In the genomic region with DNA sequence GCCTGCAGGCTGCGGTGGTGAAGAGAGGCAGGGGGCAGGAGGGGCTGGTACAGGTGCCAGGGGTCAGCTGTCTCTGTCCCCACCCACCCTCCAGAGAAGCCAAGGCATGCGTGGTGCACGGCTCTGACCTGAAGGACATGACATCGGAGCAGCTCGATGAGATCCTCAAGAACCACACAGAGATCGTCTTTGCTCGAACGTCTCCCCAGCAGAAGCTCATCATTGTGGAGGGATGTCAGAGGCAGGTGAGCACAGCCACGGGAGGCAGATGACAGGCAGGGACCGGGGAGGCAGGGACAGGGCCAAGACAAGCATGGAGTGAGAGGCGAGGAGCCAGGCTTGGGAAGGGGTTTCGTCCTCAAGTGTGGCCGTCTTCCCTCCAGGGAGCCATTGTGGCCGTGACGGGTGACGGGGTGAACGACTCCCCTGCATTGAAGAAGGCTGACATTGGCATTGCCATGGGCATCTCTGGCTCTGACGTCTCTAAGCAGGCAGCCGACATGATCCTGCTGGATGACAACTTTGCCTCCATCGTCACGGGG, we compare ENCODE assay signal across 27 cellular contexts. TPM values are rescaled to one million over a fixed set of nuclear protein-coding genes. Genes with fewer than 3 reads are reported as not detected.
DNase-seq lines count a peak whose midpoint lies in the region; ATAC-seq and TF ChIP-seq lines count a peak whose summit lies in the region.
"Had no signal": no experiment of that assay in that cellular context is flagged by ENCODE, and none has a peak within 500 bp of the region (broad histone marks: within the 10 kb centered on the region; RNA-seq: fewer than 3 reads in every experiment).

No MANE protein-coding gene starts in this region.

- ATAC-seq in thoracic aorta (ENCODE audit: insufficient number of reproducible peaks, low FRiP score, low read depth): no peak
- no peak for ATAC-seq in GM18858 (IDR thresholded peaks at IDR 0.05; ENCODE audit: unreplicated experiment)
- no peak for ATAC-seq in SK-N-SH treated with all-trans-retinoic acid at 6 μM for 48 hours
- ATAC-seq: A549, Panc1 had no signal

- TF ChIP-seq CTCF in OCI-LY3 (IDR thresholded peaks at IDR 0.05; ENCODE audit: low read depth, low read length): no peak
- TF ChIP-seq CTCF in neural crest cell (conservative IDR thresholded peaks at IDR 0.05): no peak
- TF ChIP-seq CTCF in thoracic aorta (IDR thresholded peaks at IDR 0.05): no peak
- TF ChIP-seq CTCF in PC-9 (conservative IDR thresholded peaks at IDR 0.05): no peak

- no peaks in the 10 kb centered on the region for H3K9me2 ChIP-seq in PC-9 (ENCODE audit: insufficient read depth)

- H3K79me2 ChIP-seq in OCI-LY3 (ENCODE audit: low read length) (no peaks in the 10 kb centered on the region), PC-9 (ENCODE audit: low read depth) (no peaks in the 10 kb centered on the region)

- H3K4me3 ChIP-seq in OCI-LY3 (ENCODE audit: low read length) (peak overlapping the region; percentile 56), thoracic aorta (no peak overlapping the region), PC-9 (no peak overlapping the region)
- H3K4me3 ChIP-seq: A549; BLaER1 treated with 17β-estradiol and CSF1 and Interleukin-3, amounts not matched to agents 10 nM and 100 nM; MG63 had no signal

- no peak overlapping the region; the same call in 1 of the 2 replicates for H3K9ac ChIP-seq in OCI-LY3 (ENCODE audit: low read length)
- H3K9ac ChIP-seq: BLaER1 treated with 17β-estradiol and CSF1 and Interleukin-3, amounts not matched to agents 10 nM and 100 nM had no signal

- H3K27me3 ChIP-seq in OCI-LY3 (ENCODE audit: low read depth, low read length) (peaks cover 17% of the 10 kb centered on the region; the same call in 1 of the 2 replicates), thoracic aorta (replicated peaks; ENCODE audit: insufficient read depth) (no peaks in the 10 kb centered on the region), PC-9 (ENCODE audit: insufficient read depth, low read depth) (no peaks in the 10 kb centered on the region)
- H3K27me3 ChIP-seq: BLaER1 treated with 17β-estradiol and CSF1 and Interleukin-3, amounts not matched to agents 10 nM and 100 nM; MG63 had no signal

- POLR2A ChIA-PET in PC-9 (lab: Charles Lee; ENCODE audit: unreplicated experiment): no interaction called here

- no peak overlapping the region for H3K4me3 Mint-ChIP-seq in dendritic cell treated with granulocyte-macrophage colony-stimulating factor and Interleukin-4, amounts not matched to agents 40 ng/mL and 50 ng/mL, for 4 days
- no peak overlapping the region for H3K4me3 Mint-ChIP-seq in neural crest cell
- H3K4me3 Mint-ChIP-seq: CD4-positive, alpha-beta T cell had no signal

- H3K9me3 Mint-ChIP-seq in dendritic cell treated with granulocyte-macrophage colony-stimulating factor and Interleukin-4, amounts not matched to agents 40 ng/mL and 50 ng/mL, for 4 days: no peaks in the 10 kb centered on the region
- no peaks in the 10 kb centered on the region for H3K9me3 Mint-ChIP-seq in neural crest cell
- H3K9me3 Mint-ChIP-seq: CD4-positive, alpha-beta T cell had no signal

- H3K36me3 Mint-ChIP-seq in dendritic cell treated with granulocyte-macrophage colony-stimulating factor and Interleukin-4, amounts not matched to agents 40 ng/mL and 50 ng/mL, for 4 days (ENCODE audit: low read depth): no peaks in the 10 kb centered on the region
- peaks cover 24% of the 10 kb centered on the region for H3K36me3 Mint-ChIP-seq in neural crest cell (ENCODE audit: low read depth)

- H3K36me3 ChIP-seq in OCI-LY3 (replicated peaks; ENCODE audit: low read depth, low read length) (no peaks in the 10 kb centered on the region), thoracic aorta (peaks cover 64% of the 10 kb centered on the region), PC-9 (ENCODE audit: low read depth) (no peaks in the 10 kb centered on the region)
- H3K36me3 ChIP-seq: BLaER1 treated with 17β-estradiol and CSF1 and Interleukin-3, amounts not matched to agents 10 nM and 100 nM; MG63 had no signal

- BruUV-seq in PC-9 (replicated peaks; lab: Mats Ljungman, UMichigan): no TSS peak

- H3F3A ChIP-seq in PC-9 (ENCODE audit: insufficient read depth, low read depth): no peaks in the 10 kb centered on the region

- CTCF ChIA-PET in PC-9 (lab: Charles Lee): no interaction called here

- DNase-seq in neural crest cell (ENCODE audit: low read depth, low spot score) (no peak), thoracic aorta (ENCODE audit: low spot score) (no peak), PC-9 (no peak), NCI-H1105 treated with DMSO at 0.1 percent for 48 hours (lab: John Stamatoyannopoulos, UW) (no peak)
- DNase-seq: AML-193; CD4-positive, alpha-beta T cell; DMS53; KG1; MG63; NCI-H2029; NCI-H446 treated with DMSO at 0.1 percent for 48 hours; NCI-H526; NCI-H82; NK-92 treated with Interleukin-12 subunit alpha and Interleukin-12 subunit beta, amount 100 ng/mL, for 24 hours; SHP77 had no signal

- H4K20me1 ChIP-seq in OCI-LY3 (ENCODE audit: insufficient read depth, low read length): no peaks in the 10 kb centered on the region
- H4K20me1 ChIP-seq in PC-9 (ENCODE audit: insufficient read depth): no peaks in the 10 kb centered on the region
- H4K20me1 ChIP-seq: BLaER1 treated with 17β-estradiol and CSF1 and Interleukin-3, amounts not matched to agents 10 nM and 100 nM had no signal

- intact Hi-C loops in dendritic cell treated with granulocyte-macrophage colony-stimulating factor and Interleukin-4, amounts not matched to agents 40 ng/mL and 50 ng/mL, for 4 days (cut with micrococcal nuclease): no loop called here
- intact Hi-C loops in PC-9 (cut with micrococcal nuclease; ENCODE audit: unreplicated experiment): no loop called here

- H3K4me2 ChIP-seq in OCI-LY3 (ENCODE audit: low read length) (peak overlapping the region; percentile 81), PC-9 (no peak overlapping the region)
- H3K4me2 ChIP-seq: A549 had no signal

- no peak overlapping the region for H2AFZ ChIP-seq in OCI-LY3 (ENCODE audit: low read depth, low read length)
- H2AFZ ChIP-seq in PC-9: no peak overlapping the region

- no peak overlapping the region for H3K27ac ChIP-seq in OCI-LY3 (ENCODE audit: low read length)
- H3K27ac ChIP-seq in thoracic aorta: peak overlapping the region; percentile 6 to 97
- H3K27ac ChIP-seq in PC-9: no peak overlapping the region
- H3K27ac ChIP-seq: A549; BLaER1 treated with 17β-estradiol and CSF1 and Interleukin-3, amounts not matched to agents 10 nM and 100 nM; RWPE1 had no signal

- H3K4me1 ChIP-seq in OCI-LY3 (ENCODE audit: low read length) (peaks cover 18% of the 10 kb centered on the region), thoracic aorta (ENCODE audit: control insufficient read depth in 1 of 2, low read depth in 2 of 2) (peaks cover 27 to 47% of the 10 kb centered on the region in 2 donors), PC-9 (replicated peaks; ENCODE audit: insufficient read depth) (peaks cover 12% of the 10 kb centered on the region)

- H3K9me3 ChIP-seq in OCI-LY3 (ENCODE audit: insufficient read depth, low read length) (no peaks in the 10 kb centered on the region), thoracic aorta (no peaks in the 10 kb centered on the region), PC-9 (ENCODE audit: insufficient read depth, low read depth) (no peaks in the 10 kb centered on the region)
- H3K9me3 ChIP-seq: A549; BLaER1 treated with 17β-estradiol and CSF1 and Interleukin-3, amounts not matched to agents 10 nM and 100 nM; MG63 had no signal

- H3K4me1 Mint-ChIP-seq in dendritic cell treated with granulocyte-macrophage colony-stimulating factor and Interleukin-4, amounts not matched to agents 40 ng/mL and 50 ng/mL, for 4 days (ENCODE audit: low read depth): peaks cover 23% of the 10 kb centered on the region
- H3K4me1 Mint-ChIP-seq in neural crest cell: peaks cover 15% of the 10 kb centered on the region

- H3K27ac Mint-ChIP-seq in dendritic cell treated with granulocyte-macrophage colony-stimulating factor and Interleukin-4, amounts not matched to agents 40 ng/mL and 50 ng/mL, for 4 days: peak overlapping the region; percentile 3
- H3K27ac Mint-ChIP-seq in neural crest cell (ENCODE audit: unreplicated experiment): peak overlapping the region; percentile 73
- H3K27ac Mint-ChIP-seq: CD4-positive, alpha-beta T cell had no signal

- peaks cover 28% of the 10 kb centered on the region for H3K27me3 Mint-ChIP-seq in dendritic cell treated with granulocyte-macrophage colony-stimulating factor and Interleukin-4, amounts not matched to agents 40 ng/mL and 50 ng/mL, for 4 days
- H3K27me3 Mint-ChIP-seq in neural crest cell (ENCODE audit: low read depth): no peaks in the 10 kb centered on the region

TF ChIP-seq in SK-N-SH treated with all-trans-retinoic acid at 6 μM for 48 hours, 23 proteins besides CTCF, POLR2A, EP300 and RAD21:
- TF ChIP-seq OSR1 (CRISPR knock-in tag; IDR thresholded peaks at IDR 0.05): no peak
- TF ChIP-seq ESRRG (CRISPR knock-in tag; IDR thresholded peaks at IDR 0.05): no peak

RNA-seq across cellular contexts. Expression of gene ATP1A4, which starts 16.3 kb away (rescaled TPM):
- total RNA-seq in neural crest cell (0.20 and 0.35 TPM in 2 replicates), thoracic aorta (1 to 10 TPM in 1 of 2 donors, under 1 TPM in 1; 0.68 to 1.1 TPM), PC-9 (2021) (not detected in 2 replicates)
- total RNA-seq: Daoy, G401, H4, SK-MEL-5 had no signal

RNA-seq across cellular contexts. Expression of gene ATP1A2, which starts 19.6 kb away (rescaled TPM):
- total RNA-seq in neural crest cell (93.6 and 101 TPM in 2 replicates), thoracic aorta (100 to 1,000 TPM in 1 of 2 donors, 10 to 100 TPM in 1; 86.0 to 146 TPM), PC-9 (2021) (1.1 TPM in 2 replicates)
- total RNA-seq: CD4-positive, alpha-beta T cell; Daoy; G401; H4; SK-MEL-5 had no signal

RNA-seq across cellular contexts. Expression of gene IGSF8, which starts 36.7 kb away (rescaled TPM):
- total RNA-seq in neural crest cell: 27.5 and 28.4 TPM in 2 replicates
- 10 to 100 TPM; 29.6 to 40.8 TPM for total RNA-seq in thoracic aorta
- total RNA-seq in PC-9 (2021): 27.4 and 38.0 TPM in 2 replicates

RNA-seq across cellular contexts. Expression of gene KCNJ9, which starts 53.8 kb away (rescaled TPM):
- total RNA-seq in neural crest cell (0.11 and 0.19 TPM in 2 replicates), thoracic aorta (under 1 TPM in 1 of 2 donors, not detected in 1; 0.95 TPM), PC-9 (2021) (not detected in 2 replicates)
- total RNA-seq: CD4-positive, alpha-beta T cell; Daoy; G401; H4; SK-MEL-5 had no signal

RNA-seq across cellular contexts. Expression of gene CASQ1, which starts 55.3 kb away (rescaled TPM):
- total RNA-seq in neural crest cell: 0.16 and 0.26 TPM in 2 replicates
- total RNA-seq in thoracic aorta: 10 to 100 TPM in 1 of 2 donors, 1 to 10 TPM in 1; 6.0 to 10.7 TPM
- total RNA-seq in PC-9 (2021): not detected in 2 replicates
- total RNA-seq: CD4-positive, alpha-beta T cell; Daoy; SK-MEL-5 had no signal

Comparison
In these comparisons a context has a peak if more than half of its experiments do, and no peak if none do; other contexts are left out.
1. H3K27ac ChIP-seq: peak in thoracic aorta (2 of 2); none in OCI-LY3 (single experiment) and PC-9 (single experiment).
2. RNA of gene ATP1A2, which starts 19.6 kb away (total RNA-seq): 86.0 to 146 TPM in thoracic aorta and 93.6 to 101 TPM in neural crest cell; 1.1 TPM in PC-9; every median in the first group is over 10 times any median in the second.